Comparison of ENCODE assay signal across 8 cellular contexts in genomic region chr17:79391808-79392233, GRCh38.
A peak's percentile ranks its signal among the peaks of the same experiment; 100 is the strongest.
DNase-seq lines count a peak whose midpoint lies in the region; ATAC-seq, FAIRE-seq and TF ChIP-seq lines count a peak whose summit lies in the region.

No MANE protein-coding gene starts in this region.

- CTCF ChIA-PET in activated naive CD4-positive, alpha-beta T cell treated with anti-CD3 and anti-CD28 coated beads, Interleukin-2, amount 10 ng/mL, durations not matched to agents 7 days and 5 days (lab: Charles Lee) = interaction anchor here (0.8 to 6.7 kb wide), 24 partner anchors 10 to 526 kb away, joined by 3 to 125 read pairs (median 4); no protein-coding TSS in a partner anchor

- H3K4me3 ChIP-seq in NB4 (ENCODE audit: low read depth, low read length) = no peak overlapping the region

- H3K4me1 Mint-ChIP-seq in activated naive CD4-positive, alpha-beta T cell treated with anti-CD3 and anti-CD28 coated beads, Interleukin-2, amount 10 ng/mL, durations not matched to agents 7 days and 5 days = no peaks in the 10 kb centered on the region

- no peak overlapping the region for H3K27ac Mint-ChIP-seq in activated naive CD4-positive, alpha-beta T cell treated with anti-CD3 and anti-CD28 coated beads, Interleukin-2, amount 10 ng/mL, durations not matched to agents 7 days and 5 days

- ATAC-seq in SK-N-SH treated with all-trans-retinoic acid at 6 μM for 48 hours (peak; percentile 76), GM21529 (IDR thresholded peaks at IDR 0.05; ENCODE audit: unreplicated experiment) (no peak)

- FAIRE-seq in urothelium cell line (lab: Jason Lieb, UNC) = no peak

- TF ChIP-seq POLR2A in NB4 (IDR thresholded peaks at IDR 0.05; ENCODE audit: extremely low read depth, insufficient read length) = no peak

- DNase-seq in EL = peak; percentile 59
- DNase-seq in NB4 (ENCODE audit: low read depth) = peak; percentile 79
- peak; percentile 74 for DNase-seq in activated naive CD4-positive, alpha-beta T cell treated with anti-CD3 and anti-CD28 coated beads, Interleukin-2, amount 10 ng/mL, durations not matched to agents 7 days and 5 days
- peak; percentile 50 to 90 (median 78) for DNase-seq in head of caudate nucleus
- peak; percentile 92 for DNase-seq in posterior vena cava (ENCODE audit: low spot score)
- peak; percentile 90 for DNase-seq in urothelium cell line (ENCODE audit: low spot score)

- no peaks in the 10 kb centered on the region for H3K36me3 Mint-ChIP-seq in activated naive CD4-positive, alpha-beta T cell treated with anti-CD3 and anti-CD28 coated beads, Interleukin-2, amount 10 ng/mL, durations not matched to agents 7 days and 5 days

- H3K9me3 Mint-ChIP-seq in activated naive CD4-positive, alpha-beta T cell treated with anti-CD3 and anti-CD28 coated beads, Interleukin-2, amount 10 ng/mL, durations not matched to agents 7 days and 5 days = peaks cover 3% of the 10 kb centered on the region

- peaks cover 60% of the 10 kb centered on the region for H3K27me3 Mint-ChIP-seq in activated naive CD4-positive, alpha-beta T cell treated with anti-CD3 and anti-CD28 coated beads, Interleukin-2, amount 10 ng/mL, durations not matched to agents 7 days and 5 days

- peak; percentile 92 for TF ChIP-seq CTCF in NB4 (IDR thresholded peaks at IDR 0.05; ENCODE audit: low read depth, low read length)

- intact Hi-C loops in head of caudate nucleus (cut with DNase I) = loop anchor here (5.0 kb wide), 1 partner anchor 310 kb away; no protein-coding TSS in a partner anchor
- intact Hi-C loops in posterior vena cava (cut with DNase I) = loop anchor here (2.0 to 10.0 kb wide), 3 partner anchors 303 to 313 kb away; no protein-coding TSS in a partner anchor

- H3K4me3 Mint-ChIP-seq in activated naive CD4-positive, alpha-beta T cell treated with anti-CD3 and anti-CD28 coated beads, Interleukin-2, amount 10 ng/mL, durations not matched to agents 7 days and 5 days = no peak overlapping the region

TF ChIP-seq in SK-N-SH treated with all-trans-retinoic acid at 6 μM for 48 hours, 23 proteins besides CTCF, POLR2A, EP300 and RAD21:
- no peak for TF ChIP-seq TCF4 (CRISPR knock-in tag; IDR thresholded peaks at IDR 0.05; ENCODE audit: borderline replicate concordance)
- TF ChIP-seq ESRRG (CRISPR knock-in tag; IDR thresholded peaks at IDR 0.05) = no peak
- TF ChIP-seq ZC3H10 (CRISPR knock-in tag; IDR thresholded peaks at IDR 0.05) = no peak
- no peak for TF ChIP-seq ZFP30 (CRISPR knock-in tag; IDR thresholded peaks at IDR 0.05)
- no peak for TF ChIP-seq TOX (CRISPR knock-in tag; IDR thresholded peaks at IDR 0.05; ENCODE audit: borderline replicate concordance)
- TF ChIP-seq RARB (CRISPR knock-in tag; IDR thresholded peaks at IDR 0.05) = no peak
- TF ChIP-seq BACH2 (CRISPR knock-in tag; IDR thresholded peaks at IDR 0.05; ENCODE audit: borderline replicate concordance) = no peak
- TF ChIP-seq CSDC2 (CRISPR knock-in tag; IDR thresholded peaks at IDR 0.05) = no peak
- TF ChIP-seq PPARA (CRISPR knock-in tag; IDR thresholded peaks at IDR 0.05; ENCODE audit: borderline replicate concordance) = no peak
- TF ChIP-seq SNAI2 (CRISPR knock-in tag; IDR thresholded peaks at IDR 0.05) = no peak
- TF ChIP-seq ZFP3 (CRISPR knock-in tag; IDR thresholded peaks at IDR 0.05) = no peak
- TF ChIP-seq POU6F1 (CRISPR knock-in tag; IDR thresholded peaks at IDR 0.05; ENCODE audit: borderline replicate concordance, low read depth) = no peak
- TF ChIP-seq TSHZ2 (CRISPR knock-in tag; IDR thresholded peaks at IDR 0.05) = no peak
- no peak for TF ChIP-seq GLIS3 (CRISPR knock-in tag; IDR thresholded peaks at IDR 0.05)
- no peak for TF ChIP-seq ZNF8 (CRISPR knock-in tag; IDR thresholded peaks at IDR 0.05)
- no peak for TF ChIP-seq ISL1 (CRISPR knock-in tag; IDR thresholded peaks at IDR 0.05)
- no peak for TF ChIP-seq CSRNP3 (CRISPR knock-in tag; IDR thresholded peaks at IDR 0.05)
- no peak for TF ChIP-seq ZNF70 (CRISPR knock-in tag; IDR thresholded peaks at IDR 0.05)
- TF ChIP-seq OSR1 (CRISPR knock-in tag; IDR thresholded peaks at IDR 0.05) = no peak
